Comparison of ENCODE assay signal across 19 cellular contexts in genomic region chrX:133749370-133749769, GRCh38.
DNase-seq lines count a peak whose midpoint lies in the region; ATAC-seq, FAIRE-seq and TF ChIP-seq lines count a peak whose summit lies in the region.
"Had no signal": no experiment of that assay in that cellular context is flagged by ENCODE, and none has a peak within 500 bp of the region (broad histone marks: within the 10 kb centered on the region; RNA-seq: fewer than 3 reads in every experiment).

No MANE protein-coding gene starts in this region.

- no peak overlapping the region for H3K9ac ChIP-seq in HepG2 (ENCODE audit: insufficient read depth, low read depth, low read length)

- no peaks in the 10 kb centered on the region for H3K27me3 ChIP-seq in HepG2 (ENCODE audit: control insufficient read depth in 1 of 2, insufficient read depth in 2 of 2, low read length in 2 of 2)
- H3K27me3 ChIP-seq in right lobe of liver: no peaks in the 10 kb centered on the region
- no peaks in the 10 kb centered on the region for H3K27me3 ChIP-seq in thymus (ENCODE audit: control insufficient read depth, insufficient read depth)
- H3K27me3 ChIP-seq in PC-9 (ENCODE audit: insufficient read depth, low read depth): no peaks in the 10 kb centered on the region

- H2AFZ ChIP-seq in HepG2 (ENCODE audit: low read length) (no peak overlapping the region), PC-9 (no peak overlapping the region)

- POLR2A ChIA-PET in HepG2 (lab: Yijun Ruan, JAX): no interaction called here
- POLR2A ChIA-PET in PC-9 (lab: Charles Lee; ENCODE audit: unreplicated experiment): no interaction called here

- peak overlapping the region; percentile 1 for H3K4me3 Mint-ChIP-seq in activated naive CD8-positive, alpha-beta T cell treated with anti-CD3 and anti-CD28 coated beads for 36 hours

- H3K27ac ChIP-seq in HepG2 (ENCODE audit: extremely low read length, insufficient read depth, low read length): no peak overlapping the region
- no peak overlapping the region for H3K27ac ChIP-seq in right lobe of liver
- H3K27ac ChIP-seq in thymus (ENCODE audit: low read depth): peak overlapping the region; percentile 42
- H3K27ac ChIP-seq in PC-9: no peak overlapping the region
- H3K27ac ChIP-seq: dorsolateral prefrontal cortex, epithelial cell of prostate, spleen had no signal

- no peaks in the 10 kb centered on the region for H3K27me3 Mint-ChIP-seq in activated naive CD8-positive, alpha-beta T cell treated with anti-CD3 and anti-CD28 coated beads for 36 hours

- peak; percentile 46 for FAIRE-seq in HepG2 (lab: Jason Lieb, UNC)

- H3K9me3 ChIP-seq in HepG2 (ENCODE audit: low read length) (no peaks in the 10 kb centered on the region), right lobe of liver (no peaks in the 10 kb centered on the region), thymus (ENCODE audit: control insufficient read depth) (no peaks in the 10 kb centered on the region), PC-9 (ENCODE audit: insufficient read depth, low read depth) (no peaks in the 10 kb centered on the region)
- H3K9me3 ChIP-seq: spleen had no signal

- H3F3A ChIP-seq in PC-9 (ENCODE audit: insufficient read depth, low read depth): no peaks in the 10 kb centered on the region

- H3K79me2 ChIP-seq in HepG2 (ENCODE audit: insufficient read depth, low read length): peaks cover 86% of the 10 kb centered on the region
- H3K79me2 ChIP-seq in PC-9 (ENCODE audit: low read depth): no peaks in the 10 kb centered on the region

- CTCF ChIA-PET in HepG2 (lab: Yijun Ruan, JAX; ENCODE audit: low intra/inter-chr PET ratio, low total read pairs) (no interaction called here), PC-9 (lab: Charles Lee) (no interaction called here)

- DNase-seq in HepG2 (ENCODE audit: low spot score): no peak
- DNase-seq in right lobe of liver: no peak
- DNase-seq in Jurkat, Clone E6-1 (ENCODE audit: low read depth, low spot score): peak; percentile 82
- DNase-seq in activated naive CD8-positive, alpha-beta T cell treated with anti-CD3 and anti-CD28 coated beads for 36 hours: no peak
- no peak for DNase-seq in PC-9
- DNase-seq in AML-193 (lab: John Stamatoyannopoulos, UW): no peak
- DNase-seq: activated CD4-positive, CD25-positive, alpha-beta regulatory T cell; amygdala; dorsolateral prefrontal cortex; HCEC 1CT; hippocampal formation; islet precursor cell; NCI-H1694; nucleus accumbens; SIG-M5; spleen; stimulated activated CD4-positive, alpha-beta T cell treated with anti-CD3 and anti-CD28 coated beads, Interleukin-4, amount 100 ng/mL, for 4 hours had no signal

- 0 out of 2 replicates have a peak, but pooled peaks cover 7% of the 10 kb centered on the region for H3K9me2 ChIP-seq in PC-9 (ENCODE audit: insufficient read depth)

- H3K4me3 ChIP-seq in HepG2 (replicated peaks in 1 of 3; ENCODE audit: insufficient read depth in 1 of 3, low read depth in 2 of 3, low read length in 3 of 3) (no peak overlapping the region), right lobe of liver (no peak overlapping the region), thymus (ENCODE audit: low read length) (no peak overlapping the region), PC-9 (no peak overlapping the region)
- H3K4me3 ChIP-seq in Jurkat, Clone E6-1 (ENCODE audit: low read length): no peak overlapping the region
- H3K4me3 ChIP-seq: dorsolateral prefrontal cortex, spleen had no signal

- TF ChIP-seq EP300 in HepG2 (IDR thresholded peaks at IDR 0.05; ENCODE audit: low read depth in 2 of 2, low read length in 2 of 2) (no peak), HepG2 (CRISPR knock-in tag; IDR thresholded peaks at IDR 0.05; ENCODE audit: borderline replicate concordance) (no peak)

- H4K20me1 ChIP-seq in HepG2 (ENCODE audit: insufficient read depth, low read length) (peaks cover 85% of the 10 kb centered on the region), PC-9 (ENCODE audit: insufficient read depth) (no peaks in the 10 kb centered on the region)

- no peaks in the 10 kb centered on the region for H3K9me3 Mint-ChIP-seq in activated naive CD8-positive, alpha-beta T cell treated with anti-CD3 and anti-CD28 coated beads for 36 hours

- TF ChIP-seq POLR2A in HepG2 (IDR thresholded peaks at IDR 0.05; ENCODE audit: insufficient read depth in 1 of 2, low read depth in 2 of 2, low read length in 2 of 2) (no peak), right lobe of liver (IDR thresholded peaks at IDR 0.05) (no peak)

- TF ChIP-seq CTCF in HepG2 (CRISPR knock-in tag; IDR thresholded peaks at IDR 0.05) (no peak), right lobe of liver (IDR thresholded peaks at IDR 0.05) (no peak), PC-9 (conservative IDR thresholded peaks at IDR 0.05) (no peak)

- no peak for TF ChIP-seq RAD21 in HepG2 (CRISPR knock-in tag; IDR thresholded peaks at IDR 0.05)

- peak; percentile 11; the same call in 1 of the 3 replicates for ATAC-seq in HepG2
- ATAC-seq in right lobe of liver: no peak

- WGBS in HepG2 (ENCODE audit: low lambda C conversion rate): 90% methylated on average over 3 of the region's 4 CpGs
- 34% methylated on average over 4 of the region's 4 CpGs for WGBS in right lobe of liver (ENCODE audit: insufficient coverage, low coverage, low lambda C conversion rate, missing lambda C conversion rate)
- WGBS in thymus: 22% methylated on average over 4 of the region's 4 CpGs

- H3K27ac Mint-ChIP-seq in activated naive CD8-positive, alpha-beta T cell treated with anti-CD3 and anti-CD28 coated beads for 36 hours: peak overlapping the region; percentile 2

- H3K4me1 Mint-ChIP-seq in activated naive CD8-positive, alpha-beta T cell treated with anti-CD3 and anti-CD28 coated beads for 36 hours: peaks cover 33% of the 10 kb centered on the region

- H3K36me3 Mint-ChIP-seq in activated naive CD8-positive, alpha-beta T cell treated with anti-CD3 and anti-CD28 coated beads for 36 hours: no peaks in the 10 kb centered on the region

- H3K36me3 ChIP-seq in HepG2 (replicated peaks in 1 of 2; ENCODE audit: control insufficient read depth in 1 of 2, insufficient read depth in 2 of 2, low read length in 2 of 2): peaks cover 8 to 45% of the 10 kb centered on the region in 2 experiments
- H3K36me3 ChIP-seq in right lobe of liver: no peaks in the 10 kb centered on the region
- no peaks in the 10 kb centered on the region for H3K36me3 ChIP-seq in thymus (ENCODE audit: control insufficient read depth, insufficient read depth)
- no peaks in the 10 kb centered on the region for H3K36me3 ChIP-seq in PC-9 (ENCODE audit: low read depth)
- H3K36me3 ChIP-seq: spleen had no signal

- no TSS peak for BruUV-seq in HepG2 (replicated peaks; lab: Mats Ljungman, UMichigan)
- BruUV-seq in PC-9 (replicated peaks; lab: Mats Ljungman, UMichigan): no TSS peak

- intact Hi-C loops in HepG2 (cut with micrococcal nuclease; ENCODE audit: unreplicated experiment) (no loop called here), right lobe of liver (cut with DNase I) (no loop called here), PC-9 (cut with micrococcal nuclease; ENCODE audit: unreplicated experiment) (loop anchor here (5.0 kb wide), 1 partner anchor 37 kb away; no protein-coding TSS in a partner anchor)

- in situ Hi-C loops in HepG2 (cut with HindIII; ENCODE audit: extremely low pct_ligation_motif_present, low pct_unique_long_range_greater_than_20kb): no loop called here

- H3K4me1 ChIP-seq in HepG2 (ENCODE audit: insufficient read depth, low read length) (peaks cover 65% of the 10 kb centered on the region), right lobe of liver (no peaks in the 10 kb centered on the region), thymus (ENCODE audit: control insufficient read depth, insufficient read depth, low read length) (peaks cover 7% of the 10 kb centered on the region), PC-9 (replicated peaks; ENCODE audit: insufficient read depth) (no peaks in the 10 kb centered on the region)
- H3K4me1 ChIP-seq: spleen had no signal

- H3K4me2 ChIP-seq in HepG2 (ENCODE audit: low read depth, low read length): no peak overlapping the region
- H3K4me2 ChIP-seq in PC-9: no peak overlapping the region

TF ChIP-seq in HepG2, 621 proteins besides CTCF, POLR2A, EP300 and RAD21 (continues in another document):
- TF ChIP-seq ZKSCAN8 (CRISPR knock-in tag; IDR thresholded peaks at IDR 0.05; ENCODE audit: borderline replicate concordance): no peak
- TF ChIP-seq, protein P1, sequence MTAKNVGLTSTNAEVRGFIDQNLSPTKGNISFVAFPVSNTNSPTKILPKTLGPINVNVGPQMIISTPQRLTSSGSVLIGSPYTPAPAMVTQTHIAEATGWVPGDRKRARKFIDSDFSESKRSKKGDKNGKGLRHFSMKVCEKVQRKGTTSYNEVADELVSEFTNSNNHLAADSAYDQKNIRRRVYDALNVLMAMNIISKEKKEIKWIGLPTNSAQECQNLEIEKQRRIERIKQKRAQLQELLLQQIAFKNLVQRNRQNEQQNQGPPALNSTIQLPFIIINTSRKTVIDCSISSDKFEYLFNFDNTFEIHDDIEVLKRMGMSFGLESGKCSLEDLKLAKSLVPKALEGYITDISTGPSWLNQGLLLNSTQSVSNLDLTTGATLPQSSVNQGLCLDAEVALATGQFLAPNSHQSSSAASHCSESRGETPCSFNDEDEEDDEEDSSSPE (CRISPR knock-in tag; IDR thresholded peaks at IDR 0.05): no peak
- no peak for TF ChIP-seq MBD4 (IDR thresholded peaks at IDR 0.05; ENCODE audit: borderline replicate concordance, low read length)
- no peak for TF ChIP-seq SKI (IDR thresholded peaks at IDR 0.05; ENCODE audit: partially characterized antibody)
- TF ChIP-seq, protein P2, sequence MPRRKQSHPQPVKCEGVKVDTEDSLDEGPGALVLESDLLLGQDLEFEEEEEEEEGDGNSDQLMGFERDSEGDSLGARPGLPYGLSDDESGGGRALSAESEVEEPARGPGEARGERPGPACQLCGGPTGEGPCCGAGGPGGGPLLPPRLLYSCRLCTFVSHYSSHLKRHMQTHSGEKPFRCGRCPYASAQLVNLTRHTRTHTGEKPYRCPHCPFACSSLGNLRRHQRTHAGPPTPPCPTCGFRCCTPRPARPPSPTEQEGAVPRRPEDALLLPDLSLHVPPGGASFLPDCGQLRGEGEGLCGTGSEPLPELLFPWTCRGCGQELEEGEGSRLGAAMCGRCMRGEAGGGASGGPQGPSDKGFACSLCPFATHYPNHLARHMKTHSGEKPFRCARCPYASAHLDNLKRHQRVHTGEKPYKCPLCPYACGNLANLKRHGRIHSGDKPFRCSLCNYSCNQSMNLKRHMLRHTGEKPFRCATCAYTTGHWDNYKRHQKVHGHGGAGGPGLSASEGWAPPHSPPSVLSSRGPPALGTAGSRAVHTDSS (CRISPR knock-in tag; conservative IDR thresholded peaks at IDR 0.05): no peak
- TF ChIP-seq CC2D1A (CRISPR knock-in tag; IDR thresholded peaks at IDR 0.05): no peak
